17 cellular contexts compared by ENCODE assay signal in genomic region chr3:112751564-112751963, GRCh38.
"Had no signal": no experiment of that assay in that cellular context is flagged by ENCODE, and none has a peak within 500 bp of the region (broad histone marks: within the 10 kb centered on the region; RNA-seq: fewer than 3 reads in every experiment).

No MANE protein-coding gene starts in this region.

- H3K27ac Mint-ChIP-seq: activated CD8-positive, alpha-beta T cell treated with anti-CD3 and anti-CD28 coated beads, Interleukin-2, amount 10 ng/mL, durations not matched to agents 7 days and 5 days; activated T-helper 1 cell treated with anti-CD3 and anti-CD28 coated beads, Interleukin-12 subunit alpha, Interleukin-12 subunit beta, Interleukin-2, Interleukin-4 antibody, amounts not matched to agents 30 ng/mL and 10 ng/mL and 1 ng/mL, durations not matched to agents 14 hours and 24 hours and 36 hours; stimulated activated effector memory CD8-positive, alpha-beta T cell treated with anti-CD3 and anti-CD28 coated beads, Interleukin-12 subunit alpha, Interleukin-12 subunit beta, amount 100 ng/mL, for 72 hours; T-helper 1 cell treated with Interleukin-12 subunit alpha and Interleukin-12 subunit beta and Interleukin-4 antibody, amounts not matched to agents 30 μg/mL and 1 μg/mL, for 36 hours; WTC11 had no signal

- H3K27me3 Mint-ChIP-seq: naive B cell, progenitor cell of endocrine pancreas had no signal

- ATAC-seq: activated CD8-positive, alpha-beta T cell treated with anti-CD3 and anti-CD28 coated beads, Interleukin-2, amount 10 ng/mL, durations not matched to agents 7 days and 5 days; gastrocnemius medialis; right lobe of liver; stimulated activated effector memory CD8-positive, alpha-beta T cell treated with anti-CD3 and anti-CD28 coated beads, Interleukin-12 subunit alpha, Interleukin-12 subunit beta, amount 100 ng/mL, for 72 hours had no signal

- DNase-seq: activated CD4-positive, alpha-beta T cell treated with anti-CD3 and anti-CD28 coated beads for 48 hours; activated CD8-positive, alpha-beta T cell treated with anti-CD3 and anti-CD28 coated beads, Interleukin-2, amount 10 ng/mL, durations not matched to agents 7 days and 5 days; activated naive CD4-positive, alpha-beta T cell; colonic mucosa; effector CD4-positive, alpha-beta T cell; gastrocnemius medialis; lower lobe of right lung; naive B cell; nucleus accumbens; right lobe of liver; tibial artery had no signal

- H3K27ac ChIP-seq: colonic mucosa, epithelial cell of prostate, gastrocnemius medialis, lower lobe of right lung, right lobe of liver, tibial artery had no signal

- H3K4me3 Mint-ChIP-seq: activated CD8-positive, alpha-beta T cell treated with anti-CD3 and anti-CD28 coated beads, Interleukin-2, amount 10 ng/mL, durations not matched to agents 7 days and 5 days; activated T-helper 1 cell treated with anti-CD3 and anti-CD28 coated beads, Interleukin-12 subunit alpha, Interleukin-12 subunit beta, Interleukin-2, Interleukin-4 antibody, amounts not matched to agents 30 ng/mL and 10 ng/mL and 1 ng/mL, durations not matched to agents 14 hours and 24 hours and 36 hours; naive B cell; stimulated activated effector memory CD8-positive, alpha-beta T cell treated with anti-CD3 and anti-CD28 coated beads, Interleukin-12 subunit alpha, Interleukin-12 subunit beta, amount 100 ng/mL, for 72 hours; T-helper 1 cell treated with Interleukin-12 subunit alpha and Interleukin-12 subunit beta and Interleukin-4 antibody, amounts not matched to agents 30 μg/mL and 1 μg/mL, for 36 hours; WTC11 had no signal

- H3K27me3 ChIP-seq: colonic mucosa, gastrocnemius medialis, right lobe of liver, tibial artery had no signal

- H3K4me1 Mint-ChIP-seq: stimulated activated effector memory CD8-positive, alpha-beta T cell treated with anti-CD3 and anti-CD28 coated beads, Interleukin-12 subunit alpha, Interleukin-12 subunit beta, amount 100 ng/mL, for 72 hours had no signal

- H3K36me3 Mint-ChIP-seq: naive B cell; stimulated activated effector memory CD8-positive, alpha-beta T cell treated with anti-CD3 and anti-CD28 coated beads, Interleukin-12 subunit alpha, Interleukin-12 subunit beta, amount 100 ng/mL, for 72 hours had no signal

- H3K4me1 ChIP-seq: colonic mucosa, gastrocnemius medialis, lower lobe of right lung, right lobe of liver, tibial artery had no signal

- H3K36me3 ChIP-seq: colonic mucosa, gastrocnemius medialis, lower lobe of right lung, right lobe of liver, tibial artery had no signal

- H3K9me3 ChIP-seq: colonic mucosa, gastrocnemius medialis, lower lobe of right lung, right lobe of liver, tibial artery had no signal

- H3K4me3 ChIP-seq: colonic mucosa, gastrocnemius medialis, lower lobe of right lung, right lobe of liver, tibial artery had no signal
